Comparison of ENCODE assay signal across 1 cellular context in the genomic region with DNA sequence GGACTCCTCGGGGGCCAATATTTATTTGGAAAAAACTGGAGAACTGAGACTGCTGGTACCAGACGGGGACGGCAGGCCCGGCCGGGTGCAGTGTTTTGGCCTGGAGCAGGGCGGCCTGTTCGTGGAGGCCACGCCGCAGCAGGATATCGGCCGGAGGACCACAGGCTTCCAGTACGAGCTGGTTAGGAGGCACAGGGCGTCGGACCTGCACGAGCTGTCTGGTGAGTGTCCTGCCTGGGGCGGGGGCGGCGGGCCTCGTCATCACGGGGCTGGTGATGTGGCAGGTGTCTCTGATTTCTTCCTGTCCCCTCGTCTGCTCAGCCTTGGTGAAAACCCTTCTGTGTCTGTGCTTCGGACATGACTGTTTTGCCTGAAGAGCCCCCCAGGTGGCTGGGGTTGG.
TF ChIP-seq lines count a peak whose summit lies in the region.

No MANE protein-coding gene starts in this region.

TF ChIP-seq in WTC11, 78 proteins besides CTCF, POLR2A, EP300 and RAD21 (continued from another document):
- TF ChIP-seq, protein P1, sequence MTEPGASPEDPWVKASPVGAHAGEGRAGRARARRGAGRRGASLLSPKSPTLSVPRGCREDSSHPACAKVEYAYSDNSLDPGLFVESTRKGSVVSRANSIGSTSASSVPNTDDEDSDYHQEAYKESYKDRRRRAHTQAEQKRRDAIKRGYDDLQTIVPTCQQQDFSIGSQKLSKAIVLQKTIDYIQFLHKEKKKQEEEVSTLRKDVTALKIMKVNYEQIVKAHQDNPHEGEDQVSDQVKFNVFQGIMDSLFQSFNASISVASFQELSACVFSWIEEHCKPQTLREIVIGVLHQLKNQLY (CRISPR knock-in tag; IDR thresholded peaks at IDR 0.05): no peak
- TF ChIP-seq NR3C1 (CRISPR knock-in tag; conservative IDR thresholded peaks at IDR 0.05; ENCODE audit: low read depth): no peak
- TF ChIP-seq, protein P2, sequence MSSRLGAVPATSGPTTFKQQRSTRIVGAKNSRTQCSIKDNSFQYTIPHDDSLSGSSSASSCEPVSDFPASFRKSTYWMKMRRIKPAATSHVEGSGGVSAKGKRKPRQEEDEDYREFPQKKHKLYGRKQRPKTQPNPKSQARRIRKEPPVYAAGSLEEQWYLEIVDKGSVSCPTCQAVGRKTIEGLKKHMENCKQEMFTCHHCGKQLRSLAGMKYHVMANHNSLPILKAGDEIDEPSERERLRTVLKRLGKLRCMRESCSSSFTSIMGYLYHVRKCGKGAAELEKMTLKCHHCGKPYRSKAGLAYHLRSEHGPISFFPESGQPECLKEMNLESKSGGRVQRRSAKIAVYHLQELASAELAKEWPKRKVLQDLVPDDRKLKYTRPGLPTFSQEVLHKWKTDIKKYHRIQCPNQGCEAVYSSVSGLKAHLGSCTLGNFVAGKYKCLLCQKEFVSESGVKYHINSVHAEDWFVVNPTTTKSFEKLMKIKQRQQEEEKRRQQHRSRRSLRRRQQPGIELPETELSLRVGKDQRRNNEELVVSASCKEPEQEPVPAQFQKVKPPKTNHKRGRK (CRISPR knock-in tag; IDR thresholded peaks at IDR 0.05; ENCODE audit: borderline replicate concordance): no peak
- TF ChIP-seq TCF7 (CRISPR knock-in tag; IDR thresholded peaks at IDR 0.05; ENCODE audit: low read depth): no peak
- no peak for TF ChIP-seq FOXP1 (CRISPR knock-in tag; IDR thresholded peaks at IDR 0.05; ENCODE audit: borderline replicate concordance)
- no peak for TF ChIP-seq RELA (CRISPR knock-in tag; IDR thresholded peaks at IDR 0.05; ENCODE audit: borderline replicate concordance)
- TF ChIP-seq SP1 (CRISPR knock-in tag; conservative IDR thresholded peaks at IDR 0.05): no peak
- TF ChIP-seq NFE2L1 (CRISPR knock-in tag; IDR thresholded peaks at IDR 0.05): no peak
- no peak for TF ChIP-seq PRRX2 (CRISPR knock-in tag; IDR thresholded peaks at IDR 0.05)
- TF ChIP-seq, protein P3, sequence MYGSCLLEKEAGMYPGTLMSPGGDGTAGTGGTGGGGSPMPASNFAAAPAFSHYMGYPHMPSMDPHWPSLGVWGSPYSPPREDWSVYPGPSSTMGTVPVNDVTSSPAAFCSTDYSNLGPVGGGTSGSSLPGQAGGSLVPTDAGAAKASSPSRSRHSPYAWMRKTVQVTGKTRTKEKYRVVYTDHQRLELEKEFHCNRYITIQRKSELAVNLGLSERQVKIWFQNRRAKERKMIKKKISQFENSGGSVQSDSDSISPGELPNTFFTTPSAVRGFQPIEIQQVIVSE (CRISPR knock-in tag; IDR thresholded peaks at IDR 0.05; ENCODE audit: borderline replicate concordance): no peak
- TF ChIP-seq, protein P4, sequence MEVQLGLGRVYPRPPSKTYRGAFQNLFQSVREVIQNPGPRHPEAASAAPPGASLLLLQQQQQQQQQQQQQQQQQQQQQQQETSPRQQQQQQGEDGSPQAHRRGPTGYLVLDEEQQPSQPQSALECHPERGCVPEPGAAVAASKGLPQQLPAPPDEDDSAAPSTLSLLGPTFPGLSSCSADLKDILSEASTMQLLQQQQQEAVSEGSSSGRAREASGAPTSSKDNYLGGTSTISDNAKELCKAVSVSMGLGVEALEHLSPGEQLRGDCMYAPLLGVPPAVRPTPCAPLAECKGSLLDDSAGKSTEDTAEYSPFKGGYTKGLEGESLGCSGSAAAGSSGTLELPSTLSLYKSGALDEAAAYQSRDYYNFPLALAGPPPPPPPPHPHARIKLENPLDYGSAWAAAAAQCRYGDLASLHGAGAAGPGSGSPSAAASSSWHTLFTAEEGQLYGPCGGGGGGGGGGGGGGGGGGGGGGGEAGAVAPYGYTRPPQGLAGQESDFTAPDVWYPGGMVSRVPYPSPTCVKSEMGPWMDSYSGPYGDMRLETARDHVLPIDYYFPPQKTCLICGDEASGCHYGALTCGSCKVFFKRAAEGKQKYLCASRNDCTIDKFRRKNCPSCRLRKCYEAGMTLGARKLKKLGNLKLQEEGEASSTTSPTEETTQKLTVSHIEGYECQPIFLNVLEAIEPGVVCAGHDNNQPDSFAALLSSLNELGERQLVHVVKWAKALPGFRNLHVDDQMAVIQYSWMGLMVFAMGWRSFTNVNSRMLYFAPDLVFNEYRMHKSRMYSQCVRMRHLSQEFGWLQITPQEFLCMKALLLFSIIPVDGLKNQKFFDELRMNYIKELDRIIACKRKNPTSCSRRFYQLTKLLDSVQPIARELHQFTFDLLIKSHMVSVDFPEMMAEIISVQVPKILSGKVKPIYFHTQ (CRISPR knock-in tag; IDR thresholded peaks at IDR 0.05): no peak
- TF ChIP-seq JUN (CRISPR knock-in tag; IDR thresholded peaks at IDR 0.05): no peak
- TF ChIP-seq MYBL2 (CRISPR knock-in tag; IDR thresholded peaks at IDR 0.05): no peak
